Comparison of ENCODE assay signal across 28 cellular contexts in the genomic region with DNA sequence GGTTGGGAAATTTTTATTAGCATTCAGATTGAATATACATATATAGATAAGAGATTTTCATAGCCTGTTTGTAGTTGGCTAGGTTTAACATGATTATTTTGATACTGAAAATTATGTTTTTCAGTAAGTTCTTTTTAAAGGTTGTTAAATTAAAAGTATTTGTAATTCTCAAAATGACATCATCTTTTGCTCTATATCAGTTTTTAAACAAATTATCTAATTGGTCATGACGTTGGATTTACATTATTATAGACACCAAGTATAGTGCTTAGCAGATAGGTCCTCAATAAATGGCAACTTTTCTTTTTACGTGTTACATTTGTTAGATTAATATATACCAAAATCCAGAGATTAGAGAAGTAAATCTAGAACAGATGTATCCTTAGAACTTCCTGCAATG.
DNase-seq lines count a peak whose midpoint lies in the region; ATAC-seq, FAIRE-seq and TF ChIP-seq lines count a peak whose summit lies in the region.
"Had no signal": no experiment of that assay in that cellular context is flagged by ENCODE, and none has a peak within 500 bp of the region (broad histone marks: within the 10 kb centered on the region; RNA-seq: fewer than 3 reads in every experiment).

No MANE protein-coding gene starts in this region.

- no peaks in the 10 kb centered on the region; a peak in 1 of 4 replicates for H3K4me1 ChIP-seq in SK-N-SH (ENCODE audit: control insufficient read depth in 1 of 2, insufficient read depth in 2 of 2, low read depth in 1 of 2, low read length in 1 of 2)
- peaks cover 27% of the 10 kb centered on the region for H3K4me1 ChIP-seq in A673 (ENCODE audit: insufficient read depth, low read length, poor library complexity, severe bottlenecking)
- no peaks in the 10 kb centered on the region for H3K4me1 ChIP-seq in PC-3 (ENCODE audit: insufficient read depth, low read length)
- H3K4me1 ChIP-seq: A549, BLaER1 had no signal

- H3K9ac ChIP-seq in SK-N-SH (no peak overlapping the region), SK-N-MC (ENCODE audit: insufficient read length) (no peak overlapping the region), PC-3 (ENCODE audit: low read length) (no peak overlapping the region)
- H3K9ac ChIP-seq: BLaER1 had no signal

- CTCF ChIA-PET in SK-N-SH (lab: Yijun Ruan, JAX): no interaction called here
- CTCF ChIA-PET in A673 (lab: Charles Lee): interaction anchor here (0.6 kb wide), 1 partner anchor 14 kb away, joined by 3 read pairs; no protein-coding TSS in a partner anchor
- CTCF ChIA-PET in PC-3 (lab: Charles Lee): no interaction called here

- no peaks in the 10 kb centered on the region for H3F3A ChIP-seq in SK-N-SH (replicated peaks; ENCODE audit: insufficient read depth)
- H3F3A ChIP-seq in PC-3 (ENCODE audit: low read length, unreplicated experiment): no peaks in the 10 kb centered on the region

- H3K36me3 Mint-ChIP-seq in chondrocyte (ENCODE audit: low read depth): no peaks in the 10 kb centered on the region
- H3K36me3 Mint-ChIP-seq: CD14-positive monocyte; CD4-positive, alpha-beta memory T cell; CD4-positive, CD25-positive, alpha-beta regulatory T cell had no signal

- no peak overlapping the region for H3K27ac ChIP-seq in SK-N-SH (ENCODE audit: low read depth in 2 of 2, low read length in 1 of 2)
- H3K27ac ChIP-seq in A673 (ENCODE audit: low read depth, low read length, poor library complexity, severe bottlenecking): peak overlapping the region; percentile 66
- peak overlapping the region; percentile 90 for H3K27ac ChIP-seq in SK-N-MC
- H3K27ac ChIP-seq in PC-3 (ENCODE audit: low read length): no peak overlapping the region
- H3K27ac ChIP-seq: 22Rv1, A549, BLaER1 had no signal

- no peaks in the 10 kb centered on the region for H3K27me3 ChIP-seq in SK-N-SH (ENCODE audit: insufficient read depth)
- no peaks in the 10 kb centered on the region for H3K27me3 ChIP-seq in A673 (replicated peaks; ENCODE audit: insufficient read depth, low read depth, low read length, poor library complexity)
- 0 out of 2 replicates have a peak, but pooled peaks cover 3% of the 10 kb centered on the region for H3K27me3 ChIP-seq in PC-3 (ENCODE audit: low read length)
- H3K27me3 ChIP-seq: BE2C, BLaER1 had no signal

- BruUV-seq in A673 (replicated peaks; lab: Mats Ljungman, UMichigan) (no TSS peak), PC-3 (replicated peaks; lab: Mats Ljungman, UMichigan) (no TSS peak)

- H3K4me3 ChIP-seq in SK-N-SH (ENCODE audit: low read depth in 2 of 2, low read length in 1 of 2) (no peak overlapping the region), A673 (ENCODE audit: low read depth, low read length, poor library complexity, severe bottlenecking) (no peak overlapping the region), SK-N-MC (peak overlapping the region; percentile 41), PC-3 (ENCODE audit: low read length) (no peak overlapping the region)
- H3K4me3 ChIP-seq: A549, BLaER1, GM12878 had no signal

- intact Hi-C loops in A673 (cut with micrococcal nuclease; ENCODE audit: unreplicated experiment): loop anchor here (2.0 kb wide), 1 partner anchor 65 kb away; no protein-coding TSS in a partner anchor
- intact Hi-C loops in PC-3 (cut with micrococcal nuclease): no loop called here

- H3K27ac Mint-ChIP-seq in chondrocyte (ENCODE audit: unreplicated experiment): no peak overlapping the region
- H3K27ac Mint-ChIP-seq: CD14-positive monocyte; CD4-positive, alpha-beta memory T cell; CD4-positive, CD25-positive, alpha-beta regulatory T cell; CD8-positive, alpha-beta memory T cell had no signal

- H3K4me2 ChIP-seq in SK-N-SH: no peak overlapping the region
- no peak overlapping the region for H3K4me2 ChIP-seq in PC-3 (ENCODE audit: low read length)
- H3K4me2 ChIP-seq: A549, BLaER1 had no signal

- FAIRE-seq in islet of Langerhans (lab: Jason Lieb, UNC): peak; percentile 24
- FAIRE-seq: A549, GM12878, GM12892, GM18507 had no signal

- H3K9me2 ChIP-seq in SK-N-SH (no peaks in the 10 kb centered on the region), PC-3 (replicated peaks; ENCODE audit: low read length) (no peaks in the 10 kb centered on the region)

- DNase-seq in SK-N-SH: no peak
- no peak for DNase-seq in A673 (ENCODE audit: low spot score)
- no peak for DNase-seq in SK-N-MC (ENCODE audit: low read depth, low spot score)
- no peak for DNase-seq in chondrocyte (ENCODE audit: low spot score)
- no peak for DNase-seq in PC-3
- DNase-seq: ACHN; C1 segment of cervical spinal cord; CD4-positive, alpha-beta memory T cell; CD4-positive, CD25-positive, alpha-beta regulatory T cell; CD8-positive, alpha-beta memory T cell; COR-L47; DMS 273 treated with DMSO at 0.1 percent for 48 hours; DMS153; DMS53; DMS79; DND-41; EL; GDM1 had no signal

- TF ChIP-seq RAD21 in SK-N-SH (IDR thresholded peaks at IDR 0.05; ENCODE audit: low read length): no peak

- ATAC-seq in SK-N-SH treated with all-trans-retinoic acid at 6 μM for 48 hours (no peak), PC-3 (no peak)
- ATAC-seq: A549, GM12878 had no signal

- WGBS in SK-N-SH (ENCODE audit: low lambda C conversion rate): 2% methylated on average over 2 of the region's 2 CpGs

- POLR2A ChIA-PET in SK-N-SH (lab: Yijun Ruan, JAX): no interaction called here
- POLR2A ChIA-PET in A673 (lab: Charles Lee; ENCODE audit: low non-redundant PET): no interaction called here
- POLR2A ChIA-PET in PC-3 (lab: Charles Lee; ENCODE audit: unreplicated experiment): no interaction called here

- H3K9me3 ChIP-seq in SK-N-SH (no peaks in the 10 kb centered on the region), A673 (ENCODE audit: low read depth, low read length, poor library complexity, severe bottlenecking) (no peaks in the 10 kb centered on the region), SK-N-MC (ENCODE audit: low read depth, low read length) (no peaks in the 10 kb centered on the region), PC-3 (ENCODE audit: low read length) (no peaks in the 10 kb centered on the region)
- H3K9me3 ChIP-seq: A549, BE2C, BLaER1 had no signal

- H3K79me2 ChIP-seq in SK-N-SH (ENCODE audit: insufficient read depth): no peaks in the 10 kb centered on the region
- H3K79me2 ChIP-seq in PC-3 (ENCODE audit: low read length): no peaks in the 10 kb centered on the region

- H3K9me3 Mint-ChIP-seq in chondrocyte (ENCODE audit: low read depth): no peaks in the 10 kb centered on the region

- no peak overlapping the region for H3K4me3 Mint-ChIP-seq in chondrocyte (ENCODE audit: unreplicated experiment)
- H3K4me3 Mint-ChIP-seq: CD14-positive monocyte; CD4-positive, alpha-beta memory T cell; CD4-positive, CD25-positive, alpha-beta regulatory T cell; CD8-positive, alpha-beta memory T cell had no signal

- H3K27me3 Mint-ChIP-seq in chondrocyte (ENCODE audit: low read depth): peaks cover 6% of the 10 kb centered on the region
- H3K27me3 Mint-ChIP-seq: CD4-positive, alpha-beta memory T cell; CD4-positive, CD25-positive, alpha-beta regulatory T cell; CD8-positive, alpha-beta memory T cell had no signal

- TF ChIP-seq CTCF in SK-N-SH (IDR thresholded peaks at IDR 0.05) (no peak), A673 (conservative IDR thresholded peaks at IDR 0.05; ENCODE audit: low read depth, low read length) (no peak), chondrocyte (IDR thresholded peaks at IDR 0.05) (no peak), PC-3 (conservative IDR thresholded peaks at IDR 0.05; ENCODE audit: low read depth, low read length) (no peak)

- H2AFZ ChIP-seq in SK-N-SH (ENCODE audit: low read depth) (no peak overlapping the region), PC-3 (ENCODE audit: low read length) (no peak overlapping the region)

- no peaks in the 10 kb centered on the region for H3K36me3 ChIP-seq in SK-N-SH (replicated peaks in 1 of 2; ENCODE audit: control insufficient read depth in 1 of 2, insufficient read depth in 2 of 2, low read length in 1 of 2)
- H3K36me3 ChIP-seq in A673 (ENCODE audit: insufficient read depth, low read length, poor library complexity, severe bottlenecking): no peaks in the 10 kb centered on the region
- no peaks in the 10 kb centered on the region for H3K36me3 ChIP-seq in SK-N-MC (ENCODE audit: insufficient read depth, low read length)
- H3K36me3 ChIP-seq in PC-3 (ENCODE audit: low read depth, low read length): no peaks in the 10 kb centered on the region
- H3K36me3 ChIP-seq: BE2C, BLaER1 had no signal

- H4K20me1 ChIP-seq in SK-N-SH (ENCODE audit: insufficient read depth) (no peaks in the 10 kb centered on the region), PC-3 (ENCODE audit: low read length) (no peaks in the 10 kb centered on the region)
- H4K20me1 ChIP-seq: BLaER1 had no signal

- no peak for TF ChIP-seq EP300 in SK-N-SH (IDR thresholded peaks at IDR 0.05; ENCODE audit: borderline replicate concordance in 1 of 2, low read depth in 1 of 2, low read length in 1 of 2)

- no peaks in the 10 kb centered on the region for H3K4me1 Mint-ChIP-seq in chondrocyte (ENCODE audit: low read depth)
- H3K4me1 Mint-ChIP-seq: CD14-positive monocyte; CD4-positive, alpha-beta memory T cell; CD4-positive, CD25-positive, alpha-beta regulatory T cell; CD8-positive, alpha-beta memory T cell had no signal

TF ChIP-seq in SK-N-SH treated with all-trans-retinoic acid at 6 μM for 48 hours, 23 proteins besides CTCF, POLR2A, EP300 and RAD21 (continues in another document):
- TF ChIP-seq CSRNP3 (CRISPR knock-in tag; IDR thresholded peaks at IDR 0.05): no peak

TF ChIP-seq in SK-N-SH, 30 proteins besides CTCF, POLR2A, EP300 and RAD21:
- TF ChIP-seq, protein P1, sequence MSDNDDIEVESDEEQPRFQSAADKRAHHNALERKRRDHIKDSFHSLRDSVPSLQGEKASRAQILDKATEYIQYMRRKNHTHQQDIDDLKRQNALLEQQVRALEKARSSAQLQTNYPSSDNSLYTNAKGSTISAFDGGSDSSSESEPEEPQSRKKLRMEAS (IDR thresholded peaks at IDR 0.05; ENCODE audit: low read depth): no peak
- TF ChIP-seq RXRA (IDR thresholded peaks at IDR 0.05; ENCODE audit: borderline replicate concordance, low read depth) (no peak), MXI1 (IDR thresholded peaks at IDR 0.05; ENCODE audit: low read depth, low read length) (no peak), JUND (IDR thresholded peaks at IDR 0.05) (no peak), FOXJ3 (CRISPR knock-in tag; IDR thresholded peaks at IDR 0.05) (no peak), NFIC (IDR thresholded peaks at IDR 0.05; ENCODE audit: borderline replicate concordance) (no peak)
TF ChIP-seq in SK-N-SH: peak in this region for 0.

Comparison
In these comparisons a context has a peak if more than half of its experiments do, and no peak if none do; other contexts are left out.
1. H3K27ac ChIP-seq: peak in A673 (single experiment) and SK-N-MC (single experiment); none in SK-N-SH (0 of 2) and PC-3 (single experiment).